ENCODE assay signal across 16 cellular contexts in genomic region chr9:110076894-110077725, GRCh38.
DNase-seq lines count a peak whose midpoint lies in the region; ATAC-seq and TF ChIP-seq lines count a peak whose summit lies in the region.
"Had no signal": no experiment of that assay in that cellular context is flagged by ENCODE, and none has a peak within 500 bp of the region (broad histone marks: within the 10 kb centered on the region; RNA-seq: fewer than 3 reads in every experiment).

No MANE protein-coding gene starts in this region.

- no peaks in the 10 kb centered on the region for H3K9me3 Mint-ChIP-seq in memory B cell
- H3K9me3 Mint-ChIP-seq: activated CD8-positive, alpha-beta T cell treated with anti-CD3 and anti-CD28 coated beads for 36 hours; activated naive CD4-positive, alpha-beta T cell treated with anti-CD3 and anti-CD28 coated beads, Interleukin-2, amount 10 ng/mL, durations not matched to agents 7 days and 5 days; stimulated activated naive CD8-positive, alpha-beta T cell treated with anti-CD3 and anti-CD28 coated beads, Interleukin-15, Interleukin-2, amounts not matched to agents 100 ng/mL and 50 ng/mL, for 24 hours had no signal

- intact Hi-C loops in cardiac septum (cut with DNase I), result no loop called here

- peaks cover 12% of the 10 kb centered on the region for H3K36me3 Mint-ChIP-seq in memory B cell

- TF ChIP-seq CTCF in brain microvascular endothelial cell (IDR thresholded peaks at IDR 0.05; ENCODE audit: low read depth, low read length, missing control alignments), result no peak

- DNase-seq in EL (peak; percentile 83), MG63 (peak; percentile 35), brain microvascular endothelial cell (peak; percentile 78), memory B cell (ENCODE audit: low spot score in 2 of 2) (no peak), inferior parietal cortex (ENCODE audit: extremely low spot score) (no peak), cardiac septum (ENCODE audit: low spot score) (no peak)
- DNase-seq: activated CD8-positive, alpha-beta T cell treated with anti-CD3 and anti-CD28 coated beads for 36 hours; activated naive CD4-positive, alpha-beta T cell treated with anti-CD3 and anti-CD28 coated beads, Interleukin-2, amount 10 ng/mL, durations not matched to agents 7 days and 5 days; COR-L47; NCI-H2029; psoas muscle; stimulated activated CD4-positive, alpha-beta T cell treated with anti-CD3 and anti-CD28 coated beads, Interleukin-2, amount 100 ng/mL, for 48 hours had no signal

- no peaks in the 10 kb centered on the region for H3K9me3 ChIP-seq in MG63
- H3K9me3 ChIP-seq: psoas muscle had no signal

- H3K4me3 ChIP-seq in MG63, result no peak overlapping the region
- no peak overlapping the region for H3K4me3 ChIP-seq in brain microvascular endothelial cell (ENCODE audit: low read depth, low read length)
- H3K4me3 ChIP-seq: hepatocyte, psoas muscle had no signal

- H3K27ac ChIP-seq in brain microvascular endothelial cell, result no peak overlapping the region
- H3K27ac ChIP-seq: hepatocyte, psoas muscle had no signal

- H3K27me3 ChIP-seq in MG63 (no peaks in the 10 kb centered on the region), brain microvascular endothelial cell (replicated peaks) (no peaks in the 10 kb centered on the region)
- H3K27me3 ChIP-seq: hepatocyte had no signal

- ATAC-seq in memory B cell (ENCODE audit: low read depth), result no peak
- no peak for ATAC-seq in HG03354 (IDR thresholded peaks at IDR 0.05; ENCODE audit: poor library complexity, severe bottlenecking, unreplicated experiment)
- no peak for ATAC-seq in GM21737 (IDR thresholded peaks at IDR 0.05; ENCODE audit: unreplicated experiment)
- ATAC-seq: activated CD8-positive, alpha-beta T cell treated with anti-CD3 and anti-CD28 coated beads for 36 hours; psoas muscle had no signal

- peak overlapping the region; percentile 24 for H3K4me3 Mint-ChIP-seq in memory B cell
- H3K4me3 Mint-ChIP-seq: activated CD8-positive, alpha-beta T cell treated with anti-CD3 and anti-CD28 coated beads for 36 hours; activated naive CD4-positive, alpha-beta T cell treated with anti-CD3 and anti-CD28 coated beads, Interleukin-2, amount 10 ng/mL, durations not matched to agents 7 days and 5 days; stimulated activated naive CD8-positive, alpha-beta T cell treated with anti-CD3 and anti-CD28 coated beads, Interleukin-15, Interleukin-2, amounts not matched to agents 100 ng/mL and 50 ng/mL, for 24 hours had no signal

- in situ Hi-C loops in brain microvascular endothelial cell (cut with HindIII; ENCODE audit: low pct_ligation_motif_present, low sequenced_read_pairs), result no loop called here

- H3K36me3 ChIP-seq in MG63 (peaks cover 32% of the 10 kb centered on the region), brain microvascular endothelial cell (replicated peaks) (peaks cover 4% of the 10 kb centered on the region)

- peaks cover 57% of the 10 kb centered on the region for H3K4me1 Mint-ChIP-seq in memory B cell

- H3K27ac Mint-ChIP-seq in memory B cell, result peak overlapping the region; percentile 69
- H3K27ac Mint-ChIP-seq: activated CD8-positive, alpha-beta T cell treated with anti-CD3 and anti-CD28 coated beads for 36 hours; activated naive CD4-positive, alpha-beta T cell treated with anti-CD3 and anti-CD28 coated beads, Interleukin-2, amount 10 ng/mL, durations not matched to agents 7 days and 5 days; stimulated activated naive CD8-positive, alpha-beta T cell treated with anti-CD3 and anti-CD28 coated beads, Interleukin-15, Interleukin-2, amounts not matched to agents 100 ng/mL and 50 ng/mL, for 24 hours had no signal

- no peaks in the 10 kb centered on the region for H3K27me3 Mint-ChIP-seq in memory B cell
- H3K27me3 Mint-ChIP-seq: activated CD8-positive, alpha-beta T cell treated with anti-CD3 and anti-CD28 coated beads for 36 hours; activated naive CD4-positive, alpha-beta T cell treated with anti-CD3 and anti-CD28 coated beads, Interleukin-2, amount 10 ng/mL, durations not matched to agents 7 days and 5 days; stimulated activated naive CD8-positive, alpha-beta T cell treated with anti-CD3 and anti-CD28 coated beads, Interleukin-15, Interleukin-2, amounts not matched to agents 100 ng/mL and 50 ng/mL, for 24 hours had no signal

Comparison
In these comparisons a context has a peak if more than half of its experiments do, and no peak if none do; other contexts are left out.
1. DNase-seq: peak in EL (single experiment), MG63 (single experiment) and brain microvascular endothelial cell (single experiment); none in memory B cell (0 of 2), inferior parietal cortex (single experiment) and cardiac septum (single experiment).